Comparison of ENCODE assay signal across 9 cellular contexts in genomic region chr6:90285611-90286381, GRCh38. TPM values are rescaled to one million over a fixed set of nuclear protein-coding genes. Genes with fewer than 3 reads are reported as not detected.
DNase-seq lines count a peak whose midpoint lies in the region; ATAC-seq and TF ChIP-seq lines count a peak whose summit lies in the region.
"Had no signal": no experiment of that assay in that cellular context is flagged by ENCODE, and none has a peak within 500 bp of the region (broad histone marks: within the 10 kb centered on the region; RNA-seq: fewer than 3 reads in every experiment).

No MANE protein-coding gene starts in this region.

- no peaks in the 10 kb centered on the region for H3K27me3 Mint-ChIP-seq in activated CD8-positive, alpha-beta T cell treated with anti-CD3 and anti-CD28 coated beads for 36 hours

- peak overlapping the region; percentile 94 for H3K27ac Mint-ChIP-seq in activated CD8-positive, alpha-beta T cell treated with anti-CD3 and anti-CD28 coated beads for 36 hours

- peaks cover 87% of the 10 kb centered on the region for H3K4me1 Mint-ChIP-seq in activated CD8-positive, alpha-beta T cell treated with anti-CD3 and anti-CD28 coated beads for 36 hours (ENCODE audit: low read depth)

- peak overlapping the region; percentile 64 for H3K4me3 Mint-ChIP-seq in activated CD8-positive, alpha-beta T cell treated with anti-CD3 and anti-CD28 coated beads for 36 hours

- WGBS in testis, 2 donors, result 47 to 53% methylated on average over 9 of the region's 9 CpGs

- H3K4me1 ChIP-seq in testis, result no peaks in the 10 kb centered on the region

- no peaks in the 10 kb centered on the region for H3K27me3 ChIP-seq in testis

- no peak overlapping the region for H3K27ac ChIP-seq in testis
- H3K27ac ChIP-seq: HL-60 had no signal

- intact Hi-C loops in activated CD8-positive, alpha-beta T cell treated with anti-CD3 and anti-CD28 coated beads for 36 hours (cut with micrococcal nuclease), result loop anchor here (2.0 to 10.0 kb wide), 5 partner anchors 29 to 299 kb away; partner anchors contain the start of gene MAP3K7
- intact Hi-C loops in testis (cut with DNase I; ENCODE audit: low total_unique reads), result no loop called here

- H3K4me3 ChIP-seq in epithelial cell of esophagus (ENCODE audit: low read length) (no peak overlapping the region), testis (no peak overlapping the region)

- TF ChIP-seq CTCF in activated CD8-positive, alpha-beta T cell treated with anti-CD3 and anti-CD28 coated beads for 36 hours (IDR thresholded peaks at IDR 0.05), result no peak
- TF ChIP-seq CTCF in epithelial cell of esophagus (IDR thresholded peaks at IDR 0.05; ENCODE audit: insufficient read depth, low read depth, low read length, missing control alignments), result no peak
- TF ChIP-seq CTCF in testis (IDR thresholded peaks at IDR 0.05), result no peak

- no peaks in the 10 kb centered on the region for H3K36me3 ChIP-seq in testis (ENCODE audit: low read depth, missing control alignments)

- no peaks in the 10 kb centered on the region for H3K9me3 ChIP-seq in testis

- DNase-seq in AG08396 (ENCODE audit: low spot score) (peak; percentile 85), NCI-H446 treated with DMSO at 0.1 percent for 48 hours (lab: John Stamatoyannopoulos, UW) (peak; percentile 24), epithelial cell of esophagus (ENCODE audit: low read depth) (peak; percentile 90), middle frontal gyrus (ENCODE audit: extremely low spot score, low spot score) (peak; percentile 55), testis (peak; percentile 72)
- peak; percentile 80 for DNase-seq in activated CD8-positive, alpha-beta T cell treated with anti-CD3 and anti-CD28 coated beads for 36 hours

- ATAC-seq in GM18520 (IDR thresholded peaks at IDR 0.05; ENCODE audit: unreplicated experiment), result peak; percentile 52
- peak; percentile 87 for ATAC-seq in HG03025 (IDR thresholded peaks at IDR 0.05; ENCODE audit: low FRiP score, unreplicated experiment)
- ATAC-seq in activated CD8-positive, alpha-beta T cell treated with anti-CD3 and anti-CD28 coated beads for 36 hours, result peak; percentile 40

- CTCF ChIA-PET in activated CD8-positive, alpha-beta T cell treated with anti-CD3 and anti-CD28 coated beads for 36 hours (lab: Charles Lee), result interaction anchor here (0.7 to 14.0 kb wide), 36 partner anchors 7 to 346 kb away, joined by 3 to 231 read pairs (median 4); no protein-coding TSS in a partner anchor

- POLR2A ChIA-PET in activated CD8-positive, alpha-beta T cell treated with anti-CD3 and anti-CD28 coated beads for 36 hours (lab: Charles Lee), result interaction anchor here (0.5 to 8.0 kb wide), 22 partner anchors 8 to 333 kb away, joined by 3 to 65 read pairs (median 5); partner anchors contain the start of gene BACH2

- H3K9me3 Mint-ChIP-seq in activated CD8-positive, alpha-beta T cell treated with anti-CD3 and anti-CD28 coated beads for 36 hours, result peaks cover 9% of the 10 kb centered on the region

- peaks cover 53% of the 10 kb centered on the region for H3K36me3 Mint-ChIP-seq in activated CD8-positive, alpha-beta T cell treated with anti-CD3 and anti-CD28 coated beads for 36 hours (ENCODE audit: low read depth)

- no peak for TF ChIP-seq POLR2A in testis (IDR thresholded peaks at IDR 0.05)

RNA-seq across cellular contexts. Expression of gene BACH2, which starts 10.8 kb away (rescaled TPM):
- 10 to 100 TPM; 60.7 to 66.9 TPM for total RNA-seq in activated CD8-positive, alpha-beta T cell treated with anti-CD3 and anti-CD28 coated beads for 36 hours
- total RNA-seq in testis, result 1 to 10 TPM; 6.5 to 8.3 TPM
- polyA plus RNA-seq in testis (ENCODE audit: insufficient read depth, low read depth, low replicate concordance), result 5.0 TPM

Comparison
In these comparisons a context has a peak if more than half of its experiments do, and no peak if none do; other contexts are left out.
1. DNase-seq: peak in every context shown above with its lines; median percentile 90 in epithelial cell of esophagus; 85 in AG08396; 80 in activated CD8-positive, alpha-beta T cell treated with anti-CD3 and anti-CD28 coated beads for 36 hours; 72 in testis; 55 in middle frontal gyrus; 24 in NCI-H446 treated with DMSO at 0.1 percent for 48 hours.
2. RNA of gene BACH2, which starts 10.8 kb away (total RNA-seq): 60.7 to 66.9 TPM in activated CD8-positive, alpha-beta T cell treated with anti-CD3 and anti-CD28 coated beads for 36 hours; 6.5 to 8.3 TPM in testis; every median in the first group is over 4 times any median in the second.
3. Peak in every context shown above with its lines, with median percentiles within 50 percentile points of each other: ATAC-seq.